In genomic region chr2:240379089-240379636, GRCh38 we compare ENCODE assay signal across 24 cellular contexts.
"Had no signal": no experiment of that assay in that cellular context is flagged by ENCODE, and none has a peak within 500 bp of the region (broad histone marks: within the 10 kb centered on the region; RNA-seq: fewer than 3 reads in every experiment).

No MANE protein-coding gene starts in this region.

- H3K4me3 ChIP-seq: breast epithelium, SJCRH30 had no signal

- H3K27me3 ChIP-seq: SJCRH30 had no signal

- H3K9ac ChIP-seq: SK-N-SH had no signal

- H3K4me1 ChIP-seq: breast epithelium had no signal

- H3K9me3 ChIP-seq: breast epithelium, SK-N-SH had no signal

- DNase-seq: activated CD4-positive, alpha-beta T cell treated with anti-CD3 and anti-CD28 coated beads, Interleukin-2, amount 10 ng/mL, durations not matched to agents 24 days and 14 days; activated CD4-positive, alpha-beta T cell treated with anti-CD3 and anti-CD28 coated beads, Interleukin-2, amount 50 U/mL, for 48 hours; activated CD4-positive, CD25-positive, alpha-beta regulatory T cell treated with anti-CD3 and anti-CD28 coated beads, Interleukin-2, amount 50 U/mL, for 72 hours; activated CD8-positive, alpha-beta memory T cell treated with anti-CD3 and anti-CD28 coated beads, Interleukin-2, amount 10 ng/mL, durations not matched to agents 7 days and 5 days; activated effector memory CD4-positive, alpha-beta T cell treated with Interleukin-2 at 50 U/mL for 16 hours; activated naive CD4-positive, alpha-beta T cell; activated T-cell treated with anti-CD3 and anti-CD28 coated beads, Interleukin-2, amount 50 U/mL, for 24 hours; aorta; caudate nucleus; MM.1S; NCI-H1105; NCI-H1436; NCI-H1694 treated with DMSO at 0.1 percent for 48 hours; NCI-H2029 treated with DMSO at 0.1 percent for 48 hours; NCI-H345; NCI-H510A; NCI-H526 treated with DMSO at 0.1 percent for 48 hours; NCI-H82; Right ventricle myocardium superior; SJCRH30; SK-N-SH; T-helper 1 cell had no signal

- H3K4me2 ChIP-seq: SK-N-SH had no signal

- H3K27ac ChIP-seq: breast epithelium, RWPE1, SJCRH30 had no signal

- H3K36me3 ChIP-seq: breast epithelium, SJCRH30 had no signal
